In the genomic region with DNA sequence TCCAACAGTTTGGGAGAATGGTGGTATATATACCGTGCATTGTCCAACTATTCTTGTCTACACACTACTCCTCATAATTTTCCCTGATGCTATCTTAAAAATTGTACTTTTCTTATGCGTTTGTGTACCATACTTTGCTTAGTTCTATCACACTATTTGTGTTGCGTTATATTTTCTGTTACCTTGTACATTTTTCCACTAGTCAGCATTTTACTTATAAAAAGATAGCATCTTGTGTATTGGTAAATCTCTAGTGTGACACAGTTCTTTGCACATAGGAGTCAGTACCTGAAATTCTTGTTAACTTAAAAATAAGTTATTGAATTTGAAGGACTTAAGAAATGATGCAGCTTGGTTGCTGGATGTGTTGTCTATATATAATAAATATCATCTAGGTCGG, we compare ENCODE assay signal across 27 cellular contexts.
"Had no signal": no experiment of that assay in that cellular context is flagged by ENCODE, and none has a peak within 500 bp of the region (broad histone marks: within the 10 kb centered on the region; RNA-seq: fewer than 3 reads in every experiment).

No MANE protein-coding gene starts in this region.

- H3K36me3 ChIP-seq: esophagus squamous epithelium, gastrocnemius medialis, heart right ventricle, left lung, lower lobe of right lung had no signal

- H3K27ac ChIP-seq: epithelial cell of prostate, esophagus squamous epithelium, gastrocnemius medialis, heart right ventricle, left lung, lower lobe of right lung had no signal

- H3K4me1 ChIP-seq: esophagus squamous epithelium, gastrocnemius medialis, heart right ventricle, left lung, lower lobe of right lung had no signal

- H3K36me3 Mint-ChIP-seq: naive thymus-derived CD4-positive, alpha-beta T cell had no signal

- H3K27me3 Mint-ChIP-seq: dendritic cell treated with granulocyte-macrophage colony-stimulating factor and Interleukin-4, amounts not matched to agents 40 ng/mL and 50 ng/mL, for 4 days; effector memory CD8-positive, alpha-beta T cell; naive thymus-derived CD4-positive, alpha-beta T cell had no signal

- H3K9me3 ChIP-seq: gastrocnemius medialis, lower lobe of right lung had no signal

- H3K4me3 Mint-ChIP-seq: dendritic cell treated with granulocyte-macrophage colony-stimulating factor and Interleukin-4, amounts not matched to agents 40 ng/mL and 50 ng/mL, for 4 days; effector memory CD8-positive, alpha-beta T cell; endodermal cell; naive thymus-derived CD4-positive, alpha-beta T cell had no signal

- ATAC-seq: effector memory CD8-positive, alpha-beta T cell; esophagus mucosa; gastrocnemius medialis; heart right ventricle; left cardiac atrium; left lung; left ventricle myocardium superior; lower lobe of right lung; naive thymus-derived CD4-positive, alpha-beta T cell had no signal

- H3K9me3 Mint-ChIP-seq: endodermal cell had no signal

- H3K4me3 ChIP-seq: esophagus squamous epithelium, gastrocnemius medialis, heart right ventricle, left lung, lower lobe of right lung had no signal

- DNase-seq: cortex of kidney; effector CD8-positive, alpha-beta T cell; effector memory CD8-positive, alpha-beta T cell; endodermal cell; erythroblast; esophagus squamous epithelium; foreskin fibroblast; foreskin melanocyte; gastrocnemius medialis; glutamatergic neuron; head of caudate nucleus; heart right ventricle; hippocampal formation; left cardiac atrium; left lung; left ventricle myocardium superior; lower lobe of right lung; mesenchymal stem cell; midbrain; naive thymus-derived CD4-positive, alpha-beta T cell had no signal

- H3K27ac Mint-ChIP-seq: dendritic cell treated with granulocyte-macrophage colony-stimulating factor and Interleukin-4, amounts not matched to agents 40 ng/mL and 50 ng/mL, for 4 days; effector memory CD8-positive, alpha-beta T cell; endodermal cell; naive thymus-derived CD4-positive, alpha-beta T cell had no signal

- H3K4me1 Mint-ChIP-seq: endodermal cell; naive thymus-derived CD4-positive, alpha-beta T cell had no signal

- H3K27me3 ChIP-seq: esophagus squamous epithelium, gastrocnemius medialis, heart right ventricle, left lung had no signal

- FAIRE-seq: colon, endometrium, islet of Langerhans, keratinocyte had no signal
